Comparison of ENCODE assay signal across 31 cellular contexts in the genomic region with DNA sequence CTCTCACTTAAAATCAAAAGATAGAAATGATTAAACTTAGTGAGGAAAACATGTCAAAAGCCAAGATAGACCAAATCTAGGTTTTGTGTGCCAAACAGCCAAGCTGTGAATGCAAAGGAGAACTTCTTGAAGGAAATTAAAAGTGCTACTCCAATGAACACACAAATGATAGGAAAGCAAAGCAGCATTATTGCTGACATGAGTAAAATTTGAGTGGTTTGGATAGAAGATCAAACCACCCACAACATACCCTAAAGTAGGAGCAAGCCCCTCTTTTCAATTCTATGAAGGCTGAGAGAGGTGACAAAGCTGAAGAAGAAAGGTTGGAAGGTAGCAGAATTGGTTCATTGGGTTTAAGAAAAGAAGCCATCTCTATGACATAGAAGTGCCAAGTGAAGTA.
"Had no signal": no experiment of that assay in that cellular context is flagged by ENCODE, and none has a peak within 500 bp of the region (broad histone marks: within the 10 kb centered on the region; RNA-seq: fewer than 3 reads in every experiment).

No MANE protein-coding gene starts in this region.

- DNase-seq: natural killer cell; occipital lobe; ovary; posterior cingulate gyrus; psoas muscle; right cardiac atrium; spleen; stimulated activated CD4-positive, alpha-beta T cell treated with anti-CD3 and anti-CD28 coated beads, Interleukin-12 subunit alpha, Interleukin-12 subunit beta, amount 100 ng/mL, for 4 hours; stimulated activated CD4-positive, alpha-beta T cell treated with anti-CD3 and anti-CD28 coated beads, Interleukin-1b, Interleukin-23, amount 100 ng/mL, for 48 hours; stimulated activated CD4-positive, alpha-beta T cell treated with anti-CD3 and anti-CD28 coated beads, Interleukin-4, amount 100 ng/mL, for 1 hour; stimulated activated CD4-positive, alpha-beta T cell treated with anti-CD3 and anti-CD28 coated beads, Interleukin-4, amount 100 ng/mL, for 4 hours; stimulated activated CD8-positive, alpha-beta memory T cell treated with anti-CD3 and anti-CD28 coated beads, Interleukin-4, amount 100 ng/mL, for 48 hours; stimulated activated naive CD4-positive, alpha-beta T cell; stimulated activated naive CD8-positive, alpha-beta T cell treated with anti-CD3 and anti-CD28 coated beads, Interleukin-15, amount 100 ng/mL, for 72 hours; stimulated activated naive CD8-positive, alpha-beta T cell treated with anti-CD3 and anti-CD28 coated beads, Interleukin-15, Interleukin-2, amounts not matched to agents 100 U/mL and 50 U/mL, for 24 hours; substantia nigra; testis; tibial artery; transverse colon; upper lobe of right lung; uterus had no signal

- H3K9me3 Mint-ChIP-seq: natural killer cell; stimulated activated memory B cell treated with anti-CD40 and anti-IgM and Interleukin-4, amounts not matched to agents 10 μg/mL and 1 μg/mL and 100 μg/mL, for 72 hours; stimulated activated naive CD8-positive, alpha-beta T cell treated with anti-CD3 and anti-CD28 coated beads, Interleukin-15, amount 100 ng/mL, for 72 hours had no signal

- H3K36me3 Mint-ChIP-seq: natural killer cell, neural progenitor cell had no signal

- H2AFZ ChIP-seq: neural progenitor cell, parathyroid adenoma had no signal

- H3K4me3 Mint-ChIP-seq: natural killer cell; nephron; neural progenitor cell; stimulated activated memory B cell treated with anti-CD40 and anti-IgM and Interleukin-4, amounts not matched to agents 10 μg/mL and 1 μg/mL and 100 μg/mL, for 72 hours; stimulated activated naive CD8-positive, alpha-beta T cell treated with anti-CD3 and anti-CD28 coated beads, Interleukin-15, amount 100 ng/mL, for 72 hours; type B pancreatic cell had no signal

- H3K9me3 ChIP-seq: ovary, psoas muscle, spleen, suprapubic skin, testis, tibial artery, transverse colon, upper lobe of right lung, uterus had no signal

- H3K36me3 ChIP-seq: neural progenitor cell, ovary, suprapubic skin, tibial artery, upper lobe of right lung, uterus had no signal

- H3K9ac ChIP-seq: neural progenitor cell, parathyroid adenoma had no signal

- H3K4me1 ChIP-seq: parathyroid adenoma, psoas muscle, spleen, suprapubic skin, testis, tibial artery, transverse colon, upper lobe of right lung, uterus had no signal

- H3K27me3 Mint-ChIP-seq: progenitor cell of endocrine pancreas; stimulated activated memory B cell treated with anti-CD40 and anti-IgM and Interleukin-4, amounts not matched to agents 10 μg/mL and 1 μg/mL and 100 μg/mL, for 72 hours; stimulated activated naive CD8-positive, alpha-beta T cell treated with anti-CD3 and anti-CD28 coated beads, Interleukin-15, amount 100 ng/mL, for 72 hours; type B pancreatic cell had no signal

- H3K27me3 ChIP-seq: neural progenitor cell, ovary, spleen, suprapubic skin, testis, tibial artery, transverse colon, upper lobe of right lung, uterus had no signal

- H3K27ac Mint-ChIP-seq: natural killer cell; nephron; neural progenitor cell; progenitor cell of endocrine pancreas; stimulated activated memory B cell treated with anti-CD40 and anti-IgM and Interleukin-4, amounts not matched to agents 10 μg/mL and 1 μg/mL and 100 μg/mL, for 72 hours; stimulated activated naive CD8-positive, alpha-beta T cell treated with anti-CD3 and anti-CD28 coated beads, Interleukin-15, amount 100 ng/mL, for 72 hours; type B pancreatic cell had no signal

- H3K4me3 ChIP-seq: neural progenitor cell, ovary, psoas muscle, skin epidermis, smooth muscle cell, spleen, suprapubic skin, testis, tibial artery, transverse colon, upper lobe of right lung, uterus had no signal

- ATAC-seq: natural killer cell; psoas muscle; right cardiac atrium; sciatic nerve; stimulated activated memory B cell treated with anti-CD40 and anti-IgM and Interleukin-4, amounts not matched to agents 10 μg/mL and 1 μg/mL and 100 μg/mL, for 72 hours; stimulated activated naive CD8-positive, alpha-beta T cell treated with anti-CD3 and anti-CD28 coated beads, Interleukin-15, amount 100 ng/mL, for 72 hours; stimulated activated naive CD8-positive, alpha-beta T cell treated with anti-CD3 and anti-CD28 coated beads, Interleukin-15, Interleukin-2, amounts not matched to agents 100 U/mL and 50 U/mL, for 24 hours; upper lobe of right lung had no signal

- H3K27ac ChIP-seq: neural progenitor cell, ovary, parathyroid adenoma, psoas muscle, skin epidermis, spleen, suprapubic skin, testis, tibial artery, transverse colon, upper lobe of right lung, uterus had no signal

- H3K4me1 Mint-ChIP-seq: natural killer cell; nephron; neural progenitor cell; stimulated activated memory B cell treated with anti-CD40 and anti-IgM and Interleukin-4, amounts not matched to agents 10 μg/mL and 1 μg/mL and 100 μg/mL, for 72 hours; stimulated activated naive CD8-positive, alpha-beta T cell treated with anti-CD3 and anti-CD28 coated beads, Interleukin-15, amount 100 ng/mL, for 72 hours had no signal

- H3K4me2 ChIP-seq: neural progenitor cell, smooth muscle cell had no signal
